ENCODE assay signal across 14 cellular contexts in the genomic region with DNA sequence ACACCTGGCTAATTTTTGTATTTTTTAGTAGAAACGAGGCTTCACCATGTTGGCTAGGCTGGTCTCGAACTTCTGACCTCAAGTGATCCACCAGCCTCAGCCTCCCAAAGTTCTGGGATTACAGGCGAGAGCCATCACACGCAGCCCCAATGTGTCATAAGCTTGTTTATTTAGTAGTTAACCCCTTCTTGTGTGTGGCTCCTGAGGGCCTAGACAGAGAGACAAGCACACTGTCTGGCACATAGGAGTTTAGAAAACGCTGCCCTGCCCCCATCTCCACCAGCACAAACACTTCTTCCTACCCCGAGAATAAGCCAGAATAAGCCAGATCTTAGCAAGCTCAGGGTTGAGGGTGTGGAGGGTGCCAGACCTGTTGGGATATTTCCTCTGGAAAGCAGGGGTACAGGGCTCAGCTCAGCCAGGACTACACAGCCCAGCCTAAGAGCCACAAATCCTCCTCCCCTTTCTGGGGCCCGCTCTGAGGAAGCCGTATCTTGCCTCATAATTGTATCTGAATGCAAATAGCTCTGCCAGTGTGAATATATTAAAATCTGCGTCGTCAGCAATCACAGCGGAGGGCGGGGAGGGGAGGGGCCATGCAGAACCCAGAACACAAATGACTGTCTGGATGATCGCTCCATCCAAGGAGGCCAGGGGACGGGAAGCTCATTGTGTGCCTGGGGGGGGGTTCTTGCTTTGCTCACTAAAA.
DNase-seq lines count a peak whose midpoint lies in the region; ATAC-seq lines count a peak whose summit lies in the region.
"Had no signal": no experiment of that assay in that cellular context is flagged by ENCODE, and none has a peak within 500 bp of the region (broad histone marks: within the 10 kb centered on the region; RNA-seq: fewer than 3 reads in every experiment).

No MANE protein-coding gene starts in this region.

- DNase-seq in DMS 273 (lab: John Stamatoyannopoulos, UW; ENCODE audit: unreplicated experiment) (peak; percentile 13), DMS 273 treated with DMSO at 0.1 percent for 48 hours (lab: John Stamatoyannopoulos, UW) (no peak), RPMI7951 (ENCODE audit: low read depth) (peak; percentile 34), fibroblast of peridontal ligament (ENCODE audit: extremely low read depth) (peak; percentile 60), sciatic nerve (ENCODE audit: low spot score) (no peak), T-helper 2 cell (no peak), cerebellum (ENCODE audit: low spot score) (no peak)
- DNase-seq: activated CD4-positive, alpha-beta T cell treated with anti-CD3 and anti-CD28 coated beads for 4 hours; activated effector memory CD4-positive, alpha-beta T cell treated with anti-CD3 and anti-CD28 coated beads, Interleukin-2, amount 50 U/mL, for 16 hours; dermis blood vessel endothelial cell; KG1; NCI-H226; stimulated activated CD4-positive, alpha-beta T cell treated with anti-CD3 and anti-CD28 coated beads, Interleukin-4, amount 100 ng/mL, for 24 hours had no signal

- ATAC-seq in sciatic nerve (peak; percentile 53), GM19467 (IDR thresholded peaks at IDR 0.05; ENCODE audit: unreplicated experiment) (no peak)

- intact Hi-C loops in sciatic nerve (cut with DNase I), result no loop called here

Comparison
In these comparisons a context has a peak if more than half of its experiments do, and no peak if none do; other contexts are left out.
1. DNase-seq: peak in DMS 273 (single experiment), RPMI7951 (single experiment) and fibroblast of peridontal ligament (single experiment); none in DMS 273 treated with DMSO at 0.1 percent for 48 hours (single experiment), sciatic nerve (single experiment), T-helper 2 cell (0 of 5) and cerebellum (single experiment).